ENCODE assay signal across 14 cellular contexts in genomic region chr5:177520906-177521513, GRCh38. TPM values are rescaled to one million over a fixed set of nuclear protein-coding genes. Genes with fewer than 3 reads are reported as not detected.
DNase-seq lines count a peak whose midpoint lies in the region; ATAC-seq and TF ChIP-seq lines count a peak whose summit lies in the region.
"Had no signal": no experiment of that assay in that cellular context is flagged by ENCODE, and none has a peak within 500 bp of the region (broad histone marks: within the 10 kb centered on the region; RNA-seq: fewer than 3 reads in every experiment).

No MANE protein-coding gene starts in this region.

- intact Hi-C loops in psoas muscle (cut with DNase I): no loop called here

- no peaks in the 10 kb centered on the region for H3K9me3 ChIP-seq in OCI-LY1 (ENCODE audit: low read length)
- H3K9me3 ChIP-seq in psoas muscle: no peaks in the 10 kb centered on the region
- H3K9me3 ChIP-seq: gastrocnemius medialis, sigmoid colon had no signal

- H3K4me1 ChIP-seq in OCI-LY1 (ENCODE audit: insufficient read depth, low read length, severe bottlenecking) (peaks cover 16% of the 10 kb centered on the region), psoas muscle (peaks cover 35% of the 10 kb centered on the region)

- ATAC-seq in activated CD8-positive, alpha-beta memory T cell treated with anti-CD3 and anti-CD28 coated beads, Interleukin-2, amount 10 ng/mL, durations not matched to agents 7 days and 5 days: no peak
- no peak for ATAC-seq in central memory CD8-positive, alpha-beta T cell (replicated peaks; ENCODE audit: extremely low read depth, poor library complexity, severe bottlenecking)
- no peak for ATAC-seq in psoas muscle
- ATAC-seq in HG02973 (IDR thresholded peaks at IDR 0.05; ENCODE audit: unreplicated experiment): no peak
- ATAC-seq in HG03520 (IDR thresholded peaks at IDR 0.05; ENCODE audit: unreplicated experiment): no peak
- ATAC-seq: gastrocnemius medialis had no signal

- peaks cover 39% of the 10 kb centered on the region for H3K4me1 Mint-ChIP-seq in activated CD8-positive, alpha-beta memory T cell treated with anti-CD3 and anti-CD28 coated beads, Interleukin-2, amount 10 ng/mL, durations not matched to agents 7 days and 5 days
- H3K4me1 Mint-ChIP-seq in central memory CD8-positive, alpha-beta T cell: peaks cover 45% of the 10 kb centered on the region

- H3K9ac ChIP-seq in OCI-LY1 (ENCODE audit: low read length): no peak overlapping the region; the same call in 1 of the 2 replicates

- no peak overlapping the region for H3K4me2 ChIP-seq in OCI-LY1 (ENCODE audit: low read length)

- H3F3A ChIP-seq in OCI-LY1 (ENCODE audit: insufficient read depth, low read length): no peaks in the 10 kb centered on the region

- H3K27ac ChIP-seq in OCI-LY1 (ENCODE audit: low read depth, low read length, poor library complexity, severe bottlenecking): peak overlapping the region; percentile 39
- peak overlapping the region; percentile 6 for H3K27ac ChIP-seq in psoas muscle
- H3K27ac ChIP-seq: sigmoid colon had no signal

- peak overlapping the region; percentile 66 for H3K27ac Mint-ChIP-seq in activated CD8-positive, alpha-beta memory T cell treated with anti-CD3 and anti-CD28 coated beads, Interleukin-2, amount 10 ng/mL, durations not matched to agents 7 days and 5 days
- H3K27ac Mint-ChIP-seq in central memory CD8-positive, alpha-beta T cell (ENCODE audit: low read depth): peak overlapping the region; percentile 86

- CTCF ChIA-PET in activated CD8-positive, alpha-beta memory T cell treated with anti-CD3 and anti-CD28 coated beads, Interleukin-2, amount 10 ng/mL, durations not matched to agents 7 days and 5 days (lab: Charles Lee): interaction anchor here (1.0 to 1.2 kb wide), 2 partner anchors 17 to 19 kb away, joined by 3 to 5 read pairs; no protein-coding TSS in a partner anchor

- DNase-seq in activated CD8-positive, alpha-beta memory T cell treated with anti-CD3 and anti-CD28 coated beads, Interleukin-2, amount 10 ng/mL, durations not matched to agents 7 days and 5 days: no peak
- DNase-seq in activated CD8-positive, alpha-beta memory T cell treated with anti-CD3 and anti-CD28 coated beads for 24 hours: no peak
- no peak for DNase-seq in central memory CD8-positive, alpha-beta T cell (ENCODE audit: low spot score in 2 of 2)
- peak in 1 of 2 donors; percentile 31 for DNase-seq in psoas muscle
- no peak for DNase-seq in CD1c-positive myeloid dendritic cell (ENCODE audit: extremely low spot score)
- DNase-seq: activated CD4-positive, alpha-beta T cell treated with anti-CD3 and anti-CD28 coated beads for 1 hour; caudate nucleus; gastrocnemius medialis; mammary epithelial cell; NCI-H2029 had no signal

- no peak overlapping the region for H3K4me3 Mint-ChIP-seq in activated CD8-positive, alpha-beta memory T cell treated with anti-CD3 and anti-CD28 coated beads, Interleukin-2, amount 10 ng/mL, durations not matched to agents 7 days and 5 days
- no peak overlapping the region for H3K4me3 Mint-ChIP-seq in central memory CD8-positive, alpha-beta T cell

- no peaks in the 10 kb centered on the region for H3K9me3 Mint-ChIP-seq in activated CD8-positive, alpha-beta memory T cell treated with anti-CD3 and anti-CD28 coated beads, Interleukin-2, amount 10 ng/mL, durations not matched to agents 7 days and 5 days (ENCODE audit: low read depth)
- H3K9me3 Mint-ChIP-seq in central memory CD8-positive, alpha-beta T cell: no peaks in the 10 kb centered on the region

- peaks cover 16% of the 10 kb centered on the region for H3K36me3 Mint-ChIP-seq in activated CD8-positive, alpha-beta memory T cell treated with anti-CD3 and anti-CD28 coated beads, Interleukin-2, amount 10 ng/mL, durations not matched to agents 7 days and 5 days
- H3K36me3 Mint-ChIP-seq in central memory CD8-positive, alpha-beta T cell (ENCODE audit: insufficient read depth): peaks cover 21% of the 10 kb centered on the region

- 41 to 80% (median 51%) methylated on average over 2 of the region's 2 CpGs for WGBS in psoas muscle, 3 donors

- no peak overlapping the region for H2AFZ ChIP-seq in OCI-LY1 (ENCODE audit: low read length)

- H3K4me3 ChIP-seq in OCI-LY1 (ENCODE audit: low read depth, low read length, poor library complexity, severe bottlenecking): no peak overlapping the region
- no peak overlapping the region for H3K4me3 ChIP-seq in psoas muscle
- H3K4me3 ChIP-seq: gastrocnemius medialis, sigmoid colon had no signal

- H3K36me3 ChIP-seq in OCI-LY1 (ENCODE audit: insufficient read depth, low read length) (peaks cover 49% of the 10 kb centered on the region), psoas muscle (ENCODE audit: insufficient read depth in 1 of 2, low read depth in 1 of 2) (peaks cover 0 to 71% of the 10 kb centered on the region in 2 donors)

- no peaks in the 10 kb centered on the region for H3K9me2 ChIP-seq in OCI-LY1 (ENCODE audit: low read depth, low read length)

- no peaks in the 10 kb centered on the region for H3K27me3 ChIP-seq in OCI-LY1 (ENCODE audit: insufficient read depth, low read length)
- H3K27me3 ChIP-seq in psoas muscle (ENCODE audit: insufficient read depth in 3 of 3, low read length in 2 of 3): no peaks in the 10 kb centered on the region
- H3K27me3 ChIP-seq: gastrocnemius medialis, sigmoid colon had no signal

- no peak for TF ChIP-seq CTCF in OCI-LY1 (IDR thresholded peaks at IDR 0.05; ENCODE audit: low read length)
- TF ChIP-seq CTCF in psoas muscle (IDR thresholded peaks at IDR 0.05): peak; percentile 4

- no peaks in the 10 kb centered on the region for H3K27me3 Mint-ChIP-seq in activated CD8-positive, alpha-beta memory T cell treated with anti-CD3 and anti-CD28 coated beads, Interleukin-2, amount 10 ng/mL, durations not matched to agents 7 days and 5 days
- no peaks in the 10 kb centered on the region for H3K27me3 Mint-ChIP-seq in central memory CD8-positive, alpha-beta T cell

- peaks cover 4% of the 10 kb centered on the region for H3K79me2 ChIP-seq in OCI-LY1 (ENCODE audit: insufficient read depth, low read length)

- no peaks in the 10 kb centered on the region for H4K20me1 ChIP-seq in OCI-LY1 (ENCODE audit: insufficient read depth, low read length)

RNA-seq across cellular contexts. Expression of gene DDX41, which starts 4.2 kb away (rescaled TPM):
- total RNA-seq in activated CD8-positive, alpha-beta memory T cell treated with anti-CD3 and anti-CD28 coated beads, Interleukin-2, amount 10 ng/mL, durations not matched to agents 7 days and 5 days: 100 to 1,000 TPM; 126 to 130 TPM
- total RNA-seq in psoas muscle: 10 to 100 TPM; 37.2 to 41.0 (median 40.2) TPM
- polyA plus RNA-seq in psoas muscle: 10 to 100 TPM; 45.6 to 71.6 (median 57.3) TPM

RNA-seq across cellular contexts. Expression of gene DOK3, which starts 11.4 kb away (rescaled TPM):
- total RNA-seq in activated CD8-positive, alpha-beta memory T cell treated with anti-CD3 and anti-CD28 coated beads, Interleukin-2, amount 10 ng/mL, durations not matched to agents 7 days and 5 days: 1 to 10 TPM; 3.3 to 5.7 TPM
- 1 to 10 TPM; 2.4 to 5.4 (median 3.1) TPM for total RNA-seq in psoas muscle
- 1 to 10 TPM in 2 of 3 donors, under 1 TPM in 1; 0.44 to 5.0 (median 3.8) TPM for polyA plus RNA-seq in psoas muscle

RNA-seq across cellular contexts. Expression of gene PDLIM7, which starts 23.6 kb away (rescaled TPM):
- total RNA-seq in activated CD8-positive, alpha-beta memory T cell treated with anti-CD3 and anti-CD28 coated beads, Interleukin-2, amount 10 ng/mL, durations not matched to agents 7 days and 5 days: 10 to 100 TPM; 72.9 to 81.2 TPM
- total RNA-seq in psoas muscle: 100 to 1,000 TPM; 134 to 221 (median 161) TPM
- 100 to 1,000 TPM; 174 to 254 (median 221) TPM for polyA plus RNA-seq in psoas muscle

RNA-seq across cellular contexts. Expression of gene FAM193B, which starts 33.4 kb away (rescaled TPM):
- 100 to 1,000 TPM in 1 of 2 experiments, 10 to 100 TPM in 1; 77.5 to 116 TPM for total RNA-seq in activated CD8-positive, alpha-beta memory T cell treated with anti-CD3 and anti-CD28 coated beads, Interleukin-2, amount 10 ng/mL, durations not matched to agents 7 days and 5 days
- total RNA-seq in psoas muscle: 10 to 100 TPM; 27.2 to 36.7 (median 30.3) TPM
- 10 to 100 TPM; 26.9 to 31.2 (median 27.0) TPM for polyA plus RNA-seq in psoas muscle

RNA-seq across cellular contexts. Expression of gene DBN1, which starts 47.6 kb away (rescaled TPM):
- total RNA-seq in activated CD8-positive, alpha-beta memory T cell treated with anti-CD3 and anti-CD28 coated beads, Interleukin-2, amount 10 ng/mL, durations not matched to agents 7 days and 5 days: 100 to 1,000 TPM in 1 of 2 experiments, 10 to 100 TPM in 1; 81.5 to 128 TPM
- total RNA-seq in psoas muscle: 10 to 100 TPM; 17.7 to 28.4 (median 24.3) TPM
- polyA plus RNA-seq in psoas muscle: 10 to 100 TPM in 2 of 3 donors, 1 to 10 TPM in 1; 8.1 to 20.8 (median 20.1) TPM
